18 cellular contexts compared by ENCODE assay signal in the genomic region with DNA sequence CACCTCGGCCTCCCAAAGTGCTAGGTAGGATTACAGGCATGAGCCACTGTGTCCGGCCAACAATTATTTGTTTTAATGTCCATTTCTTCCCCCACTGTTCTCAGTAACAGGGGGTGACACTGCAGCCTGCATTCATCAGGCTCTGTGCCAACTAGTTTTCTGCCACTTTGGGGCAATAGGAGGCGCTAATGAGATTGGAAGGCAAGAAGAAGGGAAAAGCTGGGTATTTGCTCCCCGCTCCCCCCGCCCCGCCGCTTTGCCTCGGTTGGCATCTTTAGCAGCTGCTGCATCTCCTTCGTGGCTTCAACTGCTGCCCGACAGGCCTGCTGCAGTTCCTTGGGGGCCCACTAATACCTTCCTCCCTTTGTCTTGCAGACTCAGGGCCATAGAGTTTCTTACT. TPM values are rescaled to one million over a fixed set of nuclear protein-coding genes. Genes with fewer than 3 reads are reported as not detected.
DNase-seq lines count a peak whose midpoint lies in the region; ATAC-seq and TF ChIP-seq lines count a peak whose summit lies in the region.
"Had no signal": no experiment of that assay in that cellular context is flagged by ENCODE, and none has a peak within 500 bp of the region (broad histone marks: within the 10 kb centered on the region; RNA-seq: fewer than 3 reads in every experiment).

No MANE protein-coding gene starts in this region.

- no peak overlapping the region for H2AFZ ChIP-seq in Karpas-422 (ENCODE audit: low read length)

- no peak overlapping the region for H3K4me3 Mint-ChIP-seq in activated T-helper 1 cell treated with anti-CD3 and anti-CD28 coated beads, Interleukin-12 subunit alpha, Interleukin-12 subunit beta, Interleukin-2, Interleukin-4 antibody, amounts not matched to agents 30 ng/mL and 10 ng/mL and 1 ng/mL, durations not matched to agents 14 hours and 24 hours and 36 hours

- DNase-seq in Karpas-422 (peak; percentile 72), astrocyte of the spinal cord (ENCODE audit: low read depth, low spot score) (no peak), iPS-NIHi7 (ENCODE audit: extremely low spot score) (peak; percentile 55), G401 (ENCODE audit: low spot score) (no peak)
- DNase-seq in activated T-helper 1 cell treated with anti-CD3 and anti-CD28 coated beads, Interleukin-12 subunit alpha, Interleukin-12 subunit beta, Interleukin-2, Interleukin-4 antibody, amounts not matched to agents 30 ng/mL and 10 ng/mL and 1 ng/mL, durations not matched to agents 14 hours and 24 hours and 36 hours (ENCODE audit: low spot score): no peak
- DNase-seq: activated CD4-positive, alpha-beta T cell treated with anti-CD3 and anti-CD28 coated beads for 1 hour; AML-193; EL; heart left ventricle; NCI-H2029; NCI-H345; T-helper 9 cell; upper lobe of right lung had no signal

- no peaks in the 10 kb centered on the region for H3K9me2 ChIP-seq in Karpas-422 (replicated peaks; ENCODE audit: insufficient read depth, low read length)

- peaks cover 9% of the 10 kb centered on the region for H3K4me1 Mint-ChIP-seq in activated T-helper 1 cell treated with anti-CD3 and anti-CD28 coated beads, Interleukin-12 subunit alpha, Interleukin-12 subunit beta, Interleukin-2, Interleukin-4 antibody, amounts not matched to agents 30 ng/mL and 10 ng/mL and 1 ng/mL, durations not matched to agents 14 hours and 24 hours and 36 hours (ENCODE audit: low read depth)

- H3K4me3 ChIP-seq in Karpas-422 (ENCODE audit: low read length) (no peak overlapping the region), astrocyte of the spinal cord (ENCODE audit: low read depth, low read length) (no peak overlapping the region)
- H3K4me3 ChIP-seq: heart left ventricle, smooth muscle cell, upper lobe of right lung had no signal

- in situ Hi-C loops in astrocyte of the spinal cord (cut with HindIII; ENCODE audit: low sequenced_read_pairs): no loop called here
- in situ Hi-C loops in G401 (cut with HindIII; ENCODE audit: low sequenced_read_pairs): no loop called here

- no peak for ATAC-seq in HG02884 (IDR thresholded peaks at IDR 0.05; ENCODE audit: unreplicated experiment)
- ATAC-seq: heart left ventricle had no signal

- H3K79me2 ChIP-seq in Karpas-422 (ENCODE audit: low read length): no peaks in the 10 kb centered on the region

- no peaks in the 10 kb centered on the region for H3K4me1 ChIP-seq in Karpas-422 (ENCODE audit: low read length)
- H3K4me1 ChIP-seq: heart left ventricle, upper lobe of right lung had no signal

- H3K27ac Mint-ChIP-seq in activated T-helper 1 cell treated with anti-CD3 and anti-CD28 coated beads, Interleukin-12 subunit alpha, Interleukin-12 subunit beta, Interleukin-2, Interleukin-4 antibody, amounts not matched to agents 30 ng/mL and 10 ng/mL and 1 ng/mL, durations not matched to agents 14 hours and 24 hours and 36 hours: no peak overlapping the region
- H3K27ac Mint-ChIP-seq: activated naive CD4-positive, alpha-beta T cell treated with anti-CD3 and anti-CD28 coated beads, Interleukin-2, amount 50 U/mL, for 72 hours had no signal

- no peaks in the 10 kb centered on the region for H3K27me3 ChIP-seq in Karpas-422 (ENCODE audit: low read length)
- H3K27me3 ChIP-seq: heart left ventricle, upper lobe of right lung had no signal

- H3K27ac ChIP-seq in Karpas-422 (ENCODE audit: low read length): no peak overlapping the region
- H3K27ac ChIP-seq: heart left ventricle, neutrophil, upper lobe of right lung had no signal

- no peaks in the 10 kb centered on the region for H3K36me3 ChIP-seq in Karpas-422 (ENCODE audit: insufficient read depth, low read length)
- H3K36me3 ChIP-seq: heart left ventricle, neutrophil, upper lobe of right lung had no signal

- intact Hi-C loops in activated T-helper 1 cell treated with anti-CD3 and anti-CD28 coated beads, Interleukin-12 subunit alpha, Interleukin-12 subunit beta, Interleukin-2, Interleukin-4 antibody, amounts not matched to agents 30 ng/mL and 10 ng/mL and 1 ng/mL, durations not matched to agents 14 hours and 24 hours and 36 hours (cut with micrococcal nuclease): no loop called here

- no peaks in the 10 kb centered on the region for H3K9me3 Mint-ChIP-seq in activated T-helper 1 cell treated with anti-CD3 and anti-CD28 coated beads, Interleukin-12 subunit alpha, Interleukin-12 subunit beta, Interleukin-2, Interleukin-4 antibody, amounts not matched to agents 30 ng/mL and 10 ng/mL and 1 ng/mL, durations not matched to agents 14 hours and 24 hours and 36 hours
- H3K9me3 Mint-ChIP-seq: activated naive CD4-positive, alpha-beta T cell treated with anti-CD3 and anti-CD28 coated beads, Interleukin-2, amount 50 U/mL, for 72 hours had no signal

- H3K27me3 Mint-ChIP-seq in activated T-helper 1 cell treated with anti-CD3 and anti-CD28 coated beads, Interleukin-12 subunit alpha, Interleukin-12 subunit beta, Interleukin-2, Interleukin-4 antibody, amounts not matched to agents 30 ng/mL and 10 ng/mL and 1 ng/mL, durations not matched to agents 14 hours and 24 hours and 36 hours (ENCODE audit: insufficient read depth): peaks cover 2% of the 10 kb centered on the region

- no peak overlapping the region for H3K4me2 ChIP-seq in Karpas-422 (ENCODE audit: low read depth, low read length, poor library complexity, severe bottlenecking)
- H3K4me2 ChIP-seq: smooth muscle cell had no signal

- no peaks in the 10 kb centered on the region for H4K20me1 ChIP-seq in Karpas-422 (ENCODE audit: insufficient read depth, low read depth, low read length)

- H3K9ac ChIP-seq in Karpas-422 (ENCODE audit: low read length): no peak overlapping the region

- TF ChIP-seq CTCF in GM12874 (IDR thresholded peaks at IDR 0.05; ENCODE audit: insufficient read depth, low read depth, low read length) (peak; percentile 25; the same call in 1 of the 2 replicates), astrocyte of the spinal cord (IDR thresholded peaks at IDR 0.05; ENCODE audit: low read depth, low read length) (peak; percentile 3)

- H3K36me3 Mint-ChIP-seq in activated T-helper 1 cell treated with anti-CD3 and anti-CD28 coated beads, Interleukin-12 subunit alpha, Interleukin-12 subunit beta, Interleukin-2, Interleukin-4 antibody, amounts not matched to agents 30 ng/mL and 10 ng/mL and 1 ng/mL, durations not matched to agents 14 hours and 24 hours and 36 hours (ENCODE audit: low read depth): no peaks in the 10 kb centered on the region
- H3K36me3 Mint-ChIP-seq: activated naive CD4-positive, alpha-beta T cell treated with anti-CD3 and anti-CD28 coated beads, Interleukin-2, amount 50 U/mL, for 72 hours had no signal

- no peaks in the 10 kb centered on the region for H3K9me3 ChIP-seq in Karpas-422 (ENCODE audit: low read length)
- H3K9me3 ChIP-seq: heart left ventricle, neutrophil, upper lobe of right lung had no signal

RNA-seq across cellular contexts. Expression of gene MDGA1, which starts 35.0 kb away (rescaled TPM):
- not detected in 2 replicates for total RNA-seq in Karpas-422 (2014; rRNA removed; shearing (Covaris generic); ENCODE audit: low replicate concordance)
- 17.7 and 19.6 TPM in 2 replicates for total RNA-seq in G401 (2014; rRNA removed; shearing (Covaris generic))
- 5.4 and 5.7 TPM in 2 replicates for total RNA-seq in activated T-helper 1 cell treated with anti-CD3 and anti-CD28 coated beads, Interleukin-12 subunit alpha, Interleukin-12 subunit beta, Interleukin-2, Interleukin-4 antibody, amounts not matched to agents 30 ng/mL and 10 ng/mL and 1 ng/mL, durations not matched to agents 14 hours and 24 hours and 36 hours

Comparison
In these comparisons a context has a peak if more than half of its experiments do, and no peak if none do; other contexts are left out.
1. DNase-seq: peak in Karpas-422 (single experiment) and iPS-NIHi7 (single experiment); none in astrocyte of the spinal cord (single experiment), G401 (single experiment) and activated T-helper 1 cell treated with anti-CD3 and anti-CD28 coated beads, Interleukin-12 subunit alpha, Interleukin-12 subunit beta, Interleukin-2, Interleukin-4 antibody, amounts not matched to agents 30 ng/mL and 10 ng/mL and 1 ng/mL, durations not matched to agents 14 hours and 24 hours and 36 hours (single experiment).